8 cellular contexts compared by ENCODE assay signal in genomic region chr11:450809-451451, GRCh38. TPM values are rescaled to one million over a fixed set of nuclear protein-coding genes. Genes with fewer than 3 reads are reported as not detected.
DNase-seq lines count a peak whose midpoint lies in the region; ATAC-seq and TF ChIP-seq lines count a peak whose summit lies in the region.

No MANE protein-coding gene starts in this region.

- peak; percentile 32 to 62 for DNase-seq in NCI-H2081 (lab: John Stamatoyannopoulos, UW)
- DNase-seq in NCI-H2081 treated with DMSO at 0.1 percent for 48 hours (lab: John Stamatoyannopoulos, UW): no peak
- DNase-seq in SK-N-SH: peak; percentile 69
- peak in 1 of 2 donors; percentile 54 for DNase-seq in activated naive CD4-positive, alpha-beta T cell treated with anti-CD3 and anti-CD28 coated beads, Interleukin-2, amount 50 U/mL, for 72 hours (ENCODE audit: low spot score in 2 of 2)
- DNase-seq in glutamatergic neuron: peak; percentile 77
- DNase-seq in tibial nerve (ENCODE audit: low spot score in 2 of 2): peak; percentile 51 to 71

- H3K27ac ChIP-seq in SK-N-SH (ENCODE audit: low read depth in 2 of 2, low read length in 1 of 2) (peak overlapping the region in 1 of 2 experiments; percentile 44; a peak in 1 of 4 replicates), parathyroid adenoma (peak overlapping the region; percentile 70), tibial nerve (peak overlapping the region; percentile 72 to 97 (median 97))

- WGBS in SK-N-SH (ENCODE audit: low lambda C conversion rate): 8% methylated on average over 15 of the region's 46 CpGs
- WGBS in tibial nerve, 2 donors: 4% methylated on average over 36 to 44 of the region's 46 CpGs

- H2AFZ ChIP-seq in SK-N-SH (ENCODE audit: low read depth) (no peak overlapping the region), parathyroid adenoma (peak overlapping the region; percentile 80)

- POLR2A ChIA-PET in SK-N-SH (lab: Yijun Ruan, JAX): no interaction called here

- H3K79me2 ChIP-seq in SK-N-SH (ENCODE audit: insufficient read depth) (peaks cover 50% of the 10 kb centered on the region), parathyroid adenoma (no peaks in the 10 kb centered on the region)

- TF ChIP-seq POLR2A in tibial nerve (IDR thresholded peaks at IDR 0.05): no peak

- peak overlapping the region; percentile 99 for H3K4me2 ChIP-seq in SK-N-SH
- H3K4me2 ChIP-seq in parathyroid adenoma (ENCODE audit: low read length): peak overlapping the region; percentile 75

- H3K27me3 Mint-ChIP-seq in glutamatergic neuron (ENCODE audit: unreplicated experiment): peaks cover 12% of the 10 kb centered on the region

- H3K27ac Mint-ChIP-seq in activated naive CD4-positive, alpha-beta T cell treated with anti-CD3 and anti-CD28 coated beads, Interleukin-2, amount 50 U/mL, for 72 hours: peak overlapping the region; percentile 90 to 91
- peak overlapping the region; percentile 96 for H3K27ac Mint-ChIP-seq in glutamatergic neuron (ENCODE audit: unreplicated experiment)

- peak; percentile 27; the same call in 1 of the 2 replicates for TF ChIP-seq CTCF in SK-N-SH (IDR thresholded peaks at IDR 0.05)
- no peak for TF ChIP-seq CTCF in glutamatergic neuron (IDR thresholded peaks at IDR 0.05; ENCODE audit: partially characterized antibody, unreplicated experiment)
- no peak for TF ChIP-seq CTCF in parathyroid adenoma (IDR thresholded peaks at IDR 0.05)
- TF ChIP-seq CTCF in tibial nerve (IDR thresholded peaks at IDR 0.05): peak in 4 of 5 experiments; percentile 19 to 30 (median 20)

- peaks cover 11% of the 10 kb centered on the region for H4K20me1 ChIP-seq in SK-N-SH (ENCODE audit: insufficient read depth)

- peak; percentile 56 for TF ChIP-seq RAD21 in Ishikawa (IDR thresholded peaks at IDR 0.05; ENCODE audit: low read depth)
- TF ChIP-seq RAD21 in SK-N-SH (IDR thresholded peaks at IDR 0.05; ENCODE audit: low read length): peak; percentile 51

- peak overlapping the region; percentile 98 for H3K4me3 Mint-ChIP-seq in glutamatergic neuron (ENCODE audit: unreplicated experiment)

- peaks cover 10% of the 10 kb centered on the region for H3F3A ChIP-seq in SK-N-SH (replicated peaks; ENCODE audit: insufficient read depth)

- peaks cover 25% of the 10 kb centered on the region for H3K4me1 Mint-ChIP-seq in glutamatergic neuron (ENCODE audit: low read depth, unreplicated experiment)

- peaks cover 6 to 8% of the 10 kb centered on the region in 2 donors for H3K36me3 Mint-ChIP-seq in activated naive CD4-positive, alpha-beta T cell treated with anti-CD3 and anti-CD28 coated beads, Interleukin-2, amount 50 U/mL, for 72 hours
- H3K36me3 Mint-ChIP-seq in glutamatergic neuron (ENCODE audit: unreplicated experiment): no peaks in the 10 kb centered on the region

- CTCF ChIA-PET in SK-N-SH (lab: Yijun Ruan, JAX): interaction anchor here (0.8 to 6.5 kb wide), 9 partner anchors 12 to 145 kb away, joined by 3 to 77 read pairs (median 4); no protein-coding TSS in a partner anchor

- H3K9me3 ChIP-seq in SK-N-SH: no peaks in the 10 kb centered on the region
- H3K9me3 ChIP-seq in parathyroid adenoma (ENCODE audit: control insufficient read depth, low read length): no peaks in the 10 kb centered on the region
- no peaks in the 10 kb centered on the region for H3K9me3 ChIP-seq in tibial nerve

- TF ChIP-seq EP300 in Ishikawa (IDR thresholded peaks at IDR 0.05; ENCODE audit: borderline replicate concordance): no peak
- TF ChIP-seq EP300 in SK-N-SH (IDR thresholded peaks at IDR 0.05; ENCODE audit: borderline replicate concordance in 1 of 2, low read depth in 1 of 2, low read length in 1 of 2): no peak
- TF ChIP-seq EP300 in tibial nerve (IDR thresholded peaks at IDR 0.05): no peak

- no peaks in the 10 kb centered on the region for H3K9me2 ChIP-seq in SK-N-SH

- peaks cover 6 to 24% of the 10 kb centered on the region in 2 experiments; a peak in 2 of 4 replicates for H3K4me1 ChIP-seq in SK-N-SH (ENCODE audit: control insufficient read depth in 1 of 2, insufficient read depth in 2 of 2, low read depth in 1 of 2, low read length in 1 of 2)
- peaks cover 13% of the 10 kb centered on the region for H3K4me1 ChIP-seq in parathyroid adenoma
- peaks cover 0 to 50% (median 23%) of the 10 kb centered on the region in 4 donors for H3K4me1 ChIP-seq in tibial nerve

- H3K36me3 ChIP-seq in SK-N-SH (replicated peaks in 1 of 2; ENCODE audit: control insufficient read depth in 1 of 2, insufficient read depth in 2 of 2, low read length in 1 of 2) (peaks cover 6 to 16% of the 10 kb centered on the region in 2 experiments), parathyroid adenoma (ENCODE audit: control insufficient read depth, insufficient read depth, low read length) (no peaks in the 10 kb centered on the region), tibial nerve (peaks cover 0 to 33% (median 0%) of the 10 kb centered on the region in 3 donors)

- H3K27me3 ChIP-seq in SK-N-SH (ENCODE audit: insufficient read depth) (no peaks in the 10 kb centered on the region), parathyroid adenoma (ENCODE audit: control insufficient read depth, insufficient read depth, low read length) (no peaks in the 10 kb centered on the region), tibial nerve (no peaks in the 10 kb centered on the region)

- no peaks in the 10 kb centered on the region for H3K9me3 Mint-ChIP-seq in activated naive CD4-positive, alpha-beta T cell treated with anti-CD3 and anti-CD28 coated beads, Interleukin-2, amount 50 U/mL, for 72 hours
- peaks cover 7% of the 10 kb centered on the region for H3K9me3 Mint-ChIP-seq in glutamatergic neuron (ENCODE audit: unreplicated experiment)

- no peak for ATAC-seq in activated naive CD4-positive, alpha-beta T cell treated with anti-CD3 and anti-CD28 coated beads, Interleukin-2, amount 50 U/mL, for 72 hours

- H3K9ac ChIP-seq in SK-N-SH (peak overlapping the region; percentile 86), parathyroid adenoma (no peak overlapping the region)

- H3K4me3 ChIP-seq in SK-N-SH (ENCODE audit: low read depth in 2 of 2, low read length in 1 of 2) (peak overlapping the region; percentile 77 to 92), parathyroid adenoma (ENCODE audit: low read depth, low read length) (peak overlapping the region; percentile 78), tibial nerve (peak overlapping the region; percentile 67 to 94 (median 86))

TF ChIP-seq in SK-N-SH, 30 proteins besides CTCF, POLR2A, EP300 and RAD21 (continues in another document):
- TF ChIP-seq MXI1 (IDR thresholded peaks at IDR 0.05; ENCODE audit: low read depth, low read length) (peak; percentile 95), FOXM1 (IDR thresholded peaks at IDR 0.05; ENCODE audit: low read depth) (no peak), TAF1 (IDR thresholded peaks at IDR 0.05; ENCODE audit: borderline replicate concordance, low read depth, low read length) (no peak), JUND (IDR thresholded peaks at IDR 0.05) (no peak), USF2 (IDR thresholded peaks at IDR 0.05; ENCODE audit: borderline replicate concordance, low read depth, low read length) (no peak), NFIC (IDR thresholded peaks at IDR 0.05; ENCODE audit: borderline replicate concordance) (no peak), MAX (IDR thresholded peaks at IDR 0.05; ENCODE audit: low read depth) (peak; percentile 83)

RNA-seq across cellular contexts. Expression of gene PTDSS2, which starts 0.9 kb away (rescaled TPM):
- polyA plus RNA-seq in SK-N-SH (2012; rRNA removed): 25.6 and 28.6 TPM in 2 replicates
- polyA plus RNA-seq in SK-N-SH (2012; cell fraction: cytosol; rRNA removed): 10.9 and 14.9 TPM in 2 replicates
- 130 and 148 TPM in 2 replicates for polyA plus RNA-seq in SK-N-SH (2012; cell fraction: nucleus; rRNA removed)
- total RNA-seq in activated naive CD4-positive, alpha-beta T cell treated with anti-CD3 and anti-CD28 coated beads, Interleukin-2, amount 50 U/mL, for 72 hours: 10 to 100 TPM; 23.6 to 23.8 TPM
- 123 TPM for total RNA-seq in glutamatergic neuron (ENCODE audit: unreplicated experiment)
- 100 to 1,000 TPM in 1 of 4 donors, 10 to 100 TPM in 3; 54.2 to 100 (median 63.9) TPM for total RNA-seq in tibial nerve

RNA-seq across cellular contexts. Expression of gene ANO9, which starts 9.1 kb away (rescaled TPM):
- 0.06 and 0.12 TPM in 2 replicates for polyA plus RNA-seq in SK-N-SH (2012; rRNA removed)
- polyA plus RNA-seq in SK-N-SH (2012; cell fraction: cytosol; rRNA removed): 0.03 TPM in 2 replicates
- polyA plus RNA-seq in SK-N-SH (2012; cell fraction: nucleus; rRNA removed): 1.0 TPM in 2 replicates
- 10 to 100 TPM; 61.2 to 69.3 TPM for total RNA-seq in activated naive CD4-positive, alpha-beta T cell treated with anti-CD3 and anti-CD28 coated beads, Interleukin-2, amount 50 U/mL, for 72 hours
- 1.8 TPM for total RNA-seq in glutamatergic neuron (ENCODE audit: unreplicated experiment)
- total RNA-seq in tibial nerve: under 1 TPM in 3 of 4 donors, not detected in 1; 0.78 to 0.90 (median 0.87) TPM

RNA-seq across cellular contexts. Expression of gene SIGIRR, which starts 36.1 kb away (rescaled TPM):
- polyA plus RNA-seq in SK-N-SH (2012; rRNA removed): 22.4 and 32.5 TPM in 2 replicates
- polyA plus RNA-seq in SK-N-SH (2012; cell fraction: cytosol; rRNA removed): 12.3 and 16.4 TPM in 2 replicates
- polyA plus RNA-seq in SK-N-SH (2012; cell fraction: nucleus; rRNA removed): 45.1 and 92.0 TPM in 2 replicates
- total RNA-seq in activated naive CD4-positive, alpha-beta T cell treated with anti-CD3 and anti-CD28 coated beads, Interleukin-2, amount 50 U/mL, for 72 hours: 10 to 100 TPM; 63.8 to 80.8 TPM
- total RNA-seq in glutamatergic neuron (ENCODE audit: unreplicated experiment) (26.5 TPM), tibial nerve (10 to 100 TPM; 29.1 to 81.1 (median 69.3) TPM)

RNA-seq across cellular contexts. Expression of gene RNH1, which starts 56.1 kb away (rescaled TPM):
- polyA plus RNA-seq in SK-N-SH (2012; rRNA removed): 135 and 147 TPM in 2 replicates
- polyA plus RNA-seq in SK-N-SH (2012; cell fraction: cytosol; rRNA removed): 44.4 and 82.6 TPM in 2 replicates
- polyA plus RNA-seq in SK-N-SH (2012; cell fraction: nucleus; rRNA removed): 176 and 213 TPM in 2 replicates
- total RNA-seq in activated naive CD4-positive, alpha-beta T cell treated with anti-CD3 and anti-CD28 coated beads, Interleukin-2, amount 50 U/mL, for 72 hours: 10 to 100 TPM; 90.9 to 98.0 TPM
- total RNA-seq in glutamatergic neuron (ENCODE audit: unreplicated experiment) (85.9 TPM), tibial nerve (100 to 1,000 TPM; 220 to 303 (median 281) TPM)

RNA-seq across cellular contexts. Expression of gene PKP3, which starts 56.9 kb away (rescaled TPM):
- 1.4 and 2.4 TPM in 2 replicates for polyA plus RNA-seq in SK-N-SH (2012; rRNA removed)
- polyA plus RNA-seq in SK-N-SH (2012; cell fraction: cytosol; rRNA removed): 0.59 and 0.98 TPM in 2 replicates
- 4.2 and 5.2 TPM in 2 replicates for polyA plus RNA-seq in SK-N-SH (2012; cell fraction: nucleus; rRNA removed)
- under 1 TPM in 1 of 2 donors, not detected in 1; 0.12 TPM for total RNA-seq in activated naive CD4-positive, alpha-beta T cell treated with anti-CD3 and anti-CD28 coated beads, Interleukin-2, amount 50 U/mL, for 72 hours
- total RNA-seq in glutamatergic neuron (ENCODE audit: unreplicated experiment) (not detected), tibial nerve (10 to 100 TPM in 3 of 4 donors, 1 to 10 TPM in 1; 4.6 to 16.2 (median 13.5) TPM)

Comparison
In these comparisons a context has a peak if more than half of its experiments do, and no peak if none do; other contexts are left out.
1. CTCF ChIP-seq: peak in SK-N-SH (single experiment) and tibial nerve (4 of 5); none in glutamatergic neuron (single experiment) and parathyroid adenoma (single experiment).
2. RNA of gene ANO9, which starts 9.1 kb away (total RNA-seq): 61.2 to 69.3 TPM in activated naive CD4-positive, alpha-beta T cell treated with anti-CD3 and anti-CD28 coated beads, Interleukin-2, amount 50 U/mL, for 72 hours; 1.8 TPM in glutamatergic neuron (single experiment) and 0.78 to 0.90 TPM in tibial nerve; every median in the first group is over 10 times any median in the second.
3. Peak in every context shown above with its lines, with median percentiles within 50 percentile points of each other: H3K4me3 ChIP-seq.